ENCODE assay signal across 9 cellular contexts in the genomic region with DNA sequence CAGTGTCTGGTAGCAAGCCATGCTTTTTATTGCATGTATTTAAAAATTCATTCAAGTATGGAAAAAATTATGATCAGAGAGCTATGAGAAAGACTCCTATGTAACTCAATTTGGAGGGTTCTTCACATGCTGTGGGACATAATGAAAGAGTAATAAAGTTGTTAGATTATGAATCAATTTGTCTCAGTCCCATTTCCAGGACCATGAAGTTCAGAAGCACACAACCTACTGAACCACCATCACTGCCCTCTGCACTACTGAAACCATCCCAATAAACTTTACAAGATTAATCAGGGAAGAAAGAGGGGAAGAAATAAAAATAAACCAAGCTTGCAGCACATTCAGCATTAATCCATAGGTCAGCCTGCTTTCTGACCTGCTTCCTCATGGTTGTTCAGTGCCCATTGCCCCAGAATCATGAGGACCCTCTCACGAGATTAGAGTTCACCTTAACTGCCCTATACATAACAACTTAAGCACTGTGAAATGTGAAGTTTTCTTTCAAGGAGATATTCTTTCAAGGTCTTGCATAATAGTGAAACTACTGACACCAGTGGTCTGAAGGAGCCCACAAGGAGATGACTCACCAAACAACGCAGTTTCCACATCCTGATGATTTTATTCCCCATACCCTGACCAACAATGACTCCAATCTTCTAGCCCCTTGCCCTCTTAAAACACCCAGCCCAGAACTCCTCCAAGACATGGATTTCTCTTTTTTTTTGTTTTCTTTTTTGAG.
DNase-seq lines count a peak whose midpoint lies in the region; ATAC-seq and TF ChIP-seq lines count a peak whose summit lies in the region.
"Had no signal": no experiment of that assay in that cellular context is flagged by ENCODE, and none has a peak within 500 bp of the region (broad histone marks: within the 10 kb centered on the region; RNA-seq: fewer than 3 reads in every experiment).

No MANE protein-coding gene starts in this region.

- no peak overlapping the region for H3K4me2 ChIP-seq in Karpas-422 (ENCODE audit: low read depth, low read length, poor library complexity, severe bottlenecking)

- peaks cover 8% of the 10 kb centered on the region for H3K4me1 Mint-ChIP-seq in activated naive CD8-positive, alpha-beta T cell treated with anti-CD3 and anti-CD28 coated beads for 36 hours

- no peaks in the 10 kb centered on the region for H3K36me3 Mint-ChIP-seq in activated naive CD8-positive, alpha-beta T cell treated with anti-CD3 and anti-CD28 coated beads for 36 hours

- H4K20me1 ChIP-seq in Karpas-422 (ENCODE audit: insufficient read depth, low read depth, low read length) = no peaks in the 10 kb centered on the region

- H3K9ac ChIP-seq in Karpas-422 (ENCODE audit: low read length) = no peak overlapping the region

- H3K27me3 Mint-ChIP-seq in activated naive CD8-positive, alpha-beta T cell treated with anti-CD3 and anti-CD28 coated beads for 36 hours = peaks cover 8% of the 10 kb centered on the region

- H3K27me3 ChIP-seq in Karpas-422 (ENCODE audit: low read length) (no peaks in the 10 kb centered on the region), left lung (no peaks in the 10 kb centered on the region)
- H3K27me3 ChIP-seq: SJCRH30 had no signal

- H3K27ac ChIP-seq in Karpas-422 (ENCODE audit: low read length) (no peak overlapping the region), left lung (no peak overlapping the region)
- H3K27ac ChIP-seq: SJCRH30 had no signal

- H2AFZ ChIP-seq in Karpas-422 (ENCODE audit: low read length) = no peak overlapping the region

- H3K4me3 ChIP-seq in Karpas-422 (ENCODE audit: low read length) (no peak overlapping the region), left lung (no peak overlapping the region)
- H3K4me3 ChIP-seq: SJCRH30 had no signal

- peaks cover 6% of the 10 kb centered on the region for H3K9me3 Mint-ChIP-seq in activated naive CD8-positive, alpha-beta T cell treated with anti-CD3 and anti-CD28 coated beads for 36 hours

- DNase-seq in ELR (ENCODE audit: low read depth) = peak; percentile 83
- DNase-seq in Karpas-422 = peak; percentile 29
- DNase-seq in activated naive CD8-positive, alpha-beta T cell treated with anti-CD3 and anti-CD28 coated beads for 36 hours = peak; percentile 11
- DNase-seq in left lung = no peak
- no peak for DNase-seq in NCI-H1417 treated with DMSO at 0.1 percent for 48 hours (lab: John Stamatoyannopoulos, UW)
- no peak for DNase-seq in DMS114 treated with DMSO at 0.1 percent for 48 hours (lab: John Stamatoyannopoulos, UW; ENCODE audit: unreplicated experiment)
- DNase-seq: SJCRH30 had no signal

- intact Hi-C loops in left lung (cut with DNase I) = no loop called here

- H3K9me2 ChIP-seq in Karpas-422 (replicated peaks; ENCODE audit: insufficient read depth, low read length) = no peaks in the 10 kb centered on the region

- peak; percentile 73 for ATAC-seq in left lung
- ATAC-seq in HG03139 (IDR thresholded peaks at IDR 0.05; ENCODE audit: unreplicated experiment) = no peak
- ATAC-seq in GM21723 (IDR thresholded peaks at IDR 0.05; ENCODE audit: unreplicated experiment) = no peak

- no peak overlapping the region for H3K4me3 Mint-ChIP-seq in activated naive CD8-positive, alpha-beta T cell treated with anti-CD3 and anti-CD28 coated beads for 36 hours

- H3K36me3 ChIP-seq in Karpas-422 (ENCODE audit: insufficient read depth, low read length) = no peaks in the 10 kb centered on the region
- H3K36me3 ChIP-seq in left lung = no peaks in the 10 kb centered on the region
- H3K36me3 ChIP-seq: SJCRH30 had no signal

- no peaks in the 10 kb centered on the region for H3K9me3 ChIP-seq in Karpas-422 (ENCODE audit: low read length)
- peaks cover 0 to 4% of the 10 kb centered on the region in 2 donors for H3K9me3 ChIP-seq in left lung
- H3K9me3 ChIP-seq: SJCRH30 had no signal

- H3K27ac Mint-ChIP-seq in activated naive CD8-positive, alpha-beta T cell treated with anti-CD3 and anti-CD28 coated beads for 36 hours = peak overlapping the region; percentile 9

- H3K4me1 ChIP-seq in Karpas-422 (ENCODE audit: low read length) (no peaks in the 10 kb centered on the region), left lung (peaks cover 0 to 5% of the 10 kb centered on the region in 2 donors)
- H3K4me1 ChIP-seq: SJCRH30 had no signal

- H3K79me2 ChIP-seq in Karpas-422 (ENCODE audit: low read length) = no peaks in the 10 kb centered on the region

- TF ChIP-seq CTCF in left lung (IDR thresholded peaks at IDR 0.05) = no peak

Comparison
In these comparisons a context has a peak if more than half of its experiments do, and no peak if none do; other contexts are left out.
1. DNase-seq: peak in ELR (single experiment), Karpas-422 (single experiment) and activated naive CD8-positive, alpha-beta T cell treated with anti-CD3 and anti-CD28 coated beads for 36 hours (single experiment); none in left lung (0 of 2), NCI-H1417 treated with DMSO at 0.1 percent for 48 hours (single experiment) and DMS114 treated with DMSO at 0.1 percent for 48 hours (single experiment).